In genomic region chr14:34439090-34439489, GRCh38 we compare ENCODE assay signal across 19 cellular contexts. TPM values are rescaled to one million over a fixed set of nuclear protein-coding genes. Genes with fewer than 3 reads are reported as not detected.
DNase-seq lines count a peak whose midpoint lies in the region; ATAC-seq and TF ChIP-seq lines count a peak whose summit lies in the region.
"Had no signal": no experiment of that assay in that cellular context is flagged by ENCODE, and none has a peak within 500 bp of the region (broad histone marks: within the 10 kb centered on the region; RNA-seq: fewer than 3 reads in every experiment).

No MANE protein-coding gene starts in this region.

- POLR2A ChIA-PET in WTC11 (lab: Charles Lee) (no interaction called here), PC-3 (lab: Charles Lee; ENCODE audit: unreplicated experiment) (no interaction called here)

- H3T11ph ChIP-seq in H9 (ENCODE audit: low read length), result no peak overlapping the region

- H3K4me3 ChIP-seq in DOHH2 (ENCODE audit: low read length) (no peak overlapping the region), PC-3 (ENCODE audit: low read length) (no peak overlapping the region)
- H3K4me3 ChIP-seq: BLaER1 had no signal

- WGBS in H9 (ENCODE audit: extremely low coverage, insufficient read length, low lambda C conversion rate), result no CpG with 5 or more reads among the region's 4 CpGs

- no peak overlapping the region for H4K91ac ChIP-seq in H9 (ENCODE audit: insufficient read length, low read depth, low read length)

- H3K9ac ChIP-seq in H9 (ENCODE audit: extremely low read depth, insufficient read length, low read length) (no peak overlapping the region), PC-3 (ENCODE audit: low read length) (no peak overlapping the region)
- H3K9ac ChIP-seq: BLaER1 had no signal

- no peak overlapping the region for H2BK15ac ChIP-seq in H9 (ENCODE audit: low read depth, low read length)

- H3K56ac ChIP-seq in H9 (ENCODE audit: insufficient read length, low read depth, low read length), result no peak overlapping the region

- H2BK20ac ChIP-seq in H9 (ENCODE audit: low read depth, low read length, poor library complexity, severe bottlenecking), result no peak overlapping the region

- H2AFZ ChIP-seq in H9 (ENCODE audit: low read length) (no peak overlapping the region), PC-3 (ENCODE audit: low read length) (no peak overlapping the region)

- no peak overlapping the region for H4K8ac ChIP-seq in H9 (replicated peaks; ENCODE audit: insufficient read length, low read depth, low read length)

- no peak overlapping the region for H3K23ac ChIP-seq in H9 (ENCODE audit: insufficient read length, low read depth, low read length)

- H3K27me3 ChIP-seq in DOHH2 (ENCODE audit: control insufficient read depth, low read length), result no peaks in the 10 kb centered on the region
- no peaks in the 10 kb centered on the region for H3K27me3 ChIP-seq in H9 (ENCODE audit: insufficient read depth, low read length)
- no peaks in the 10 kb centered on the region for H3K27me3 ChIP-seq in PC-3 (ENCODE audit: low read length)
- H3K27me3 ChIP-seq: BLaER1 had no signal

- H2BK12ac ChIP-seq in H9 (ENCODE audit: insufficient read length, low read depth, low read length), result no peak overlapping the region

- TF ChIP-seq CTCF in DOHH2 (IDR thresholded peaks at IDR 0.05; ENCODE audit: low read depth, low read length, poor library complexity, severe bottlenecking), result peak; percentile 14
- peak; percentile 66 for TF ChIP-seq CTCF in H9 (conservative IDR thresholded peaks at IDR 0.05)
- TF ChIP-seq CTCF in WTC11 (IDR thresholded peaks at IDR 0.05), result peak; percentile 37; the same call in 1 of the 2 replicates
- TF ChIP-seq CTCF in PC-3 (conservative IDR thresholded peaks at IDR 0.05; ENCODE audit: low read depth, low read length), result no peak; the same call in 1 of the 2 replicates
- TF ChIP-seq CTCF in nephron progenitor cell (IDR thresholded peaks at IDR 0.05), result no peak

- intact Hi-C loops in PC-3 (cut with micrococcal nuclease), result loop anchor here (5.0 kb wide), 1 partner anchor 107 kb away; no protein-coding TSS in a partner anchor

- H3K36me3 ChIP-seq in DOHH2 (ENCODE audit: control insufficient read depth, low read length) (peaks cover 2% of the 10 kb centered on the region), PC-3 (ENCODE audit: low read depth, low read length) (peaks cover 6% of the 10 kb centered on the region; the same call in 1 of the 2 replicates)

- H4K5ac ChIP-seq in H9 (ENCODE audit: insufficient read length, low read depth, low read length), result no peak overlapping the region

- H3K23me2 ChIP-seq in H9 (ENCODE audit: insufficient read length, low read depth, low read length, poor library complexity, severe bottlenecking), result no peaks in the 10 kb centered on the region

- H2AK5ac ChIP-seq in H9 (ENCODE audit: insufficient read length, low read length), result no peak overlapping the region

- H3K4me1 Mint-ChIP-seq in H9 (peaks cover 4 to 5% of the 10 kb centered on the region in 2 experiments; a peak in 3 of 4 replicates), WTC11 (peaks cover 33% of the 10 kb centered on the region), nephron progenitor cell (peaks cover 12% of the 10 kb centered on the region)

- H3K9me3 Mint-ChIP-seq in H9 (no peaks in the 10 kb centered on the region), WTC11 (peaks cover 3% of the 10 kb centered on the region; the same call in 1 of the 2 replicates), nephron progenitor cell (peaks cover 5% of the 10 kb centered on the region)
- H3K9me3 Mint-ChIP-seq: CD8-positive, alpha-beta T cell had no signal

- no peak overlapping the region for H3K14ac ChIP-seq in H9 (ENCODE audit: insufficient read depth, low read length)

- 0 out of 7 replicates have a peak overlapping the region, but pooled peaks of 1 of the 3 experiments have one; percentile 6 for H3K27ac Mint-ChIP-seq in H9
- no peak overlapping the region for H3K27ac Mint-ChIP-seq in WTC11
- H3K27ac Mint-ChIP-seq in nephron progenitor cell, result no peak overlapping the region
- H3K27ac Mint-ChIP-seq: CD8-positive, alpha-beta T cell had no signal

- no peak overlapping the region for H3K18ac ChIP-seq in H9 (ENCODE audit: insufficient read length, low read depth, low read length)

- H2BK5ac ChIP-seq in H9 (ENCODE audit: insufficient read length, low read length), result no peak overlapping the region

- CTCF ChIA-PET in WTC11 (lab: Charles Lee), result interaction anchor here (0.6 to 1.5 kb wide), 17 partner anchors 8 to 116 kb away, joined by 3 to 9 read pairs (median 4); partner anchors contain the start of gene SPTSSA
- CTCF ChIA-PET in PC-3 (lab: Charles Lee), result no interaction called here

- H3K36me3 Mint-ChIP-seq in H9 (ENCODE audit: insufficient read depth in 1 of 3, low read depth in 3 of 3) (peaks cover 3 to 9% (median 6%) of the 10 kb centered on the region in 3 experiments; a peak in 5 of 7 replicates), WTC11 (peaks cover 7% of the 10 kb centered on the region), nephron progenitor cell (ENCODE audit: low read depth) (peaks cover 54% of the 10 kb centered on the region)
- H3K36me3 Mint-ChIP-seq: CD8-positive, alpha-beta T cell had no signal

- H3K79me2 ChIP-seq in DOHH2 (ENCODE audit: control insufficient read depth, low read length), result peaks cover 37% of the 10 kb centered on the region
- H3K79me2 ChIP-seq in H9 (ENCODE audit: insufficient read depth, low read length), result peaks cover 8% of the 10 kb centered on the region; the same call in 1 of the 2 replicates
- peaks cover 60% of the 10 kb centered on the region for H3K79me2 ChIP-seq in PC-3 (ENCODE audit: low read length)

- H3K27me3 Mint-ChIP-seq in H9 (ENCODE audit: low read depth), result no peaks in the 10 kb centered on the region
- H3K27me3 Mint-ChIP-seq in WTC11 (ENCODE audit: low read depth), result no peaks in the 10 kb centered on the region
- H3K27me3 Mint-ChIP-seq in nephron progenitor cell (ENCODE audit: low read depth, poor library complexity), result no peaks in the 10 kb centered on the region

- ATAC-seq in WTC11 (peak; percentile 78), PC-3 (no peak)
- ATAC-seq: CD8-positive, alpha-beta T cell had no signal

- H3F3A ChIP-seq in DOHH2 (ENCODE audit: control insufficient read depth, insufficient read depth) (0 out of 2 replicates have a peak, but pooled peaks cover 4% of the 10 kb centered on the region), PC-3 (ENCODE audit: low read length, unreplicated experiment) (peaks cover 10% of the 10 kb centered on the region)

- no peak overlapping the region for H3K4ac ChIP-seq in H9 (ENCODE audit: low read depth, low read length)

- H3K4me1 ChIP-seq in DOHH2 (ENCODE audit: control insufficient read depth, low read length), result peaks cover 21% of the 10 kb centered on the region
- no peaks in the 10 kb centered on the region; the same call in 1 of the 2 replicates for H3K4me1 ChIP-seq in H9 (ENCODE audit: insufficient read depth, low read length)
- H3K4me1 ChIP-seq in PC-3 (ENCODE audit: insufficient read depth, low read length), result peaks cover 25% of the 10 kb centered on the region
- H3K4me1 ChIP-seq: BLaER1 had no signal

- H3K4me3 Mint-ChIP-seq in H9, result no peak overlapping the region
- H3K4me3 Mint-ChIP-seq in WTC11, result no peak overlapping the region
- H3K4me3 Mint-ChIP-seq in nephron progenitor cell, result no peak overlapping the region
- H3K4me3 Mint-ChIP-seq: CD8-positive, alpha-beta T cell had no signal

- no TSS peak for BruUV-seq in PC-3 (replicated peaks; lab: Mats Ljungman, UMichigan)

- H3K9me3 ChIP-seq in DOHH2 (ENCODE audit: control insufficient read depth, insufficient read depth, low read length) (no peaks in the 10 kb centered on the region), H9 (ENCODE audit: control insufficient read depth, low read depth, low read length) (no peaks in the 10 kb centered on the region), PC-3 (ENCODE audit: low read length) (no peaks in the 10 kb centered on the region)

- no peak overlapping the region for H2BK120ac ChIP-seq in H9 (ENCODE audit: low read depth, low read length, poor library complexity, severe bottlenecking)

- H3K9me2 ChIP-seq in DOHH2 (replicated peaks; ENCODE audit: control insufficient read depth, low read length) (no peaks in the 10 kb centered on the region), PC-3 (replicated peaks; ENCODE audit: low read length) (no peaks in the 10 kb centered on the region)

- no peak overlapping the region for H3K4me2 ChIP-seq in DOHH2 (ENCODE audit: low read length)
- H3K4me2 ChIP-seq in H9 (ENCODE audit: insufficient read depth, insufficient read length, low read length), result no peak overlapping the region
- no peak overlapping the region for H3K4me2 ChIP-seq in PC-3 (ENCODE audit: low read length)
- H3K4me2 ChIP-seq: BLaER1 had no signal

- no peaks in the 10 kb centered on the region for H4K20me1 ChIP-seq in DOHH2 (ENCODE audit: control insufficient read depth, insufficient read depth, low read depth, low read length)
- no peaks in the 10 kb centered on the region for H4K20me1 ChIP-seq in H9 (ENCODE audit: control insufficient read depth, insufficient read depth, insufficient read length)
- H4K20me1 ChIP-seq in PC-3 (ENCODE audit: low read length), result peaks cover 13% of the 10 kb centered on the region

- peaks cover 4% of the 10 kb centered on the region for H3K79me1 ChIP-seq in H9 (ENCODE audit: insufficient read depth, low read depth, low read length, poor library complexity, severe bottlenecking)

- no peak overlapping the region for H3K27ac ChIP-seq in DOHH2 (ENCODE audit: low read depth, low read length)
- no peak overlapping the region for H3K27ac ChIP-seq in H9 (ENCODE audit: insufficient read length, low read depth, low read length)
- H3K27ac ChIP-seq in PC-3 (ENCODE audit: low read length), result no peak overlapping the region
- H3K27ac ChIP-seq: BLaER1 had no signal

- DNase-seq in H9 (peak; percentile 47), WTC11 (ENCODE audit: low spot score) (peak; percentile 19), iPS-NIHi7 (ENCODE audit: extremely low spot score) (peak; percentile 43), PC-3 (no peak), nephron progenitor cell (no peak), NCI-H2171 treated with DMSO at 0.1 percent for 48 hours (lab: John Stamatoyannopoulos, UW) (no peak)
- DNase-seq: CD8-positive, alpha-beta T cell; DND-41; GOT3; KG1; NCI-H1105; NCI-H2029 treated with DMSO at 0.1 percent for 48 hours; NCI-H345; NCI-H524; NCI-H774; NK-92 treated with Interleukin-12 subunit alpha and Interleukin-12 subunit beta, amount 100 ng/mL, for 24 hours; SW 1271 had no signal

RNA-seq across cellular contexts. Expression of gene SPTSSA, which starts 22.9 kb away (rescaled TPM):
- total RNA-seq in H9 (2021) (22.4 and 23.3 TPM in 2 replicates), WTC11 (2021) (21.7 to 24.5 TPM (median 22.5 TPM) in 3 replicates), PC-3 (2014; rRNA removed) (8.7 and 14.0 TPM in 2 replicates)

Comparison
In these comparisons a context has a peak if more than half of its experiments do, and no peak if none do; other contexts are left out.
1. CTCF ChIP-seq: peak in DOHH2 (single experiment), H9 (single experiment) and WTC11 (single experiment); none in PC-3 (single experiment) and nephron progenitor cell (single experiment).
2. DNase-seq: peak in H9 (single experiment), WTC11 (single experiment) and iPS-NIHi7 (single experiment); none in PC-3 (single experiment), nephron progenitor cell (single experiment) and NCI-H2171 treated with DMSO at 0.1 percent for 48 hours (single experiment).